ENCODE assay signal across 27 cellular contexts in the genomic region with DNA sequence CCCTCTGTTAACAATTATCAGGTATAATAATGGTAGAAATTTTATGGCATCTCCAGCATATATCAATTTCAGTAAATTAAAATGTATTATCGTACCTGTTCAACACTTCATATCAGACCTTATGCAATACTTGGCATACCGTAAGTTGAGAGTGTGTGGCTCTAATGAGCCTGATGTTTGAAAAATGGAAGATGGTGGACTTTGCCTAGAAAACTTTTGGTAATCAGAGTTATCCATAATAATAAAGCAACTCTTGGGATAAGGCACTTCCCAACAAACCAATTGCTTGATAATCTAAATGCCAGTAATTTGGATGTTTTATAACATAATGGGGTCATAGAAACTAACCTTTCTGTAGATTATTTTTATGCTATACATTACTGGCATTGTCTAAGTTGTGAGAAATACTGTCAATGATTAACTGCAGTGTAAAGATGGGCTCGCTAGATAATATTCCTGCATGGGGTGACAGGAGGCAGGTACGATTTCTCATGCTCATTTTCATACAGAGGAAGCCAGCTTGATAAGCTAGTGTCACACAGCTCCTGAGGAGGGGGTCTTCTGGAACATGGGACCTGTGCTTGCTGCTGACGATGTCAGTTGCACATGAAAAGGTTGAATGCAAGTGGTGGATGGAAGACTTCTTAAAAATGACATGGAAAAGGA. TPM values are rescaled to one million over a fixed set of nuclear protein-coding genes. Genes with fewer than 3 reads are reported as not detected.
"Had no signal": no experiment of that assay in that cellular context is flagged by ENCODE, and none has a peak within 500 bp of the region (broad histone marks: within the 10 kb centered on the region; RNA-seq: fewer than 3 reads in every experiment).

No MANE protein-coding gene starts in this region.

- H3K27me3 ChIP-seq: heart right ventricle, neural progenitor cell, sigmoid colon, suprapubic skin, transverse colon, upper lobe of right lung, uterus had no signal

- ATAC-seq: effector memory CD8-positive, alpha-beta T cell; heart right ventricle; naive thymus-derived CD4-positive, alpha-beta T cell; stimulated activated memory B cell treated with anti-CD40 and anti-IgM and Interleukin-4, amounts not matched to agents 10 μg/mL and 1 μg/mL and 100 μg/mL, for 72 hours had no signal

- FAIRE-seq: endometrium had no signal

- DNase-seq: cortex of kidney; effector memory CD8-positive, alpha-beta T cell; erythroblast; esophagus squamous epithelium; foreskin melanocyte; glutamatergic neuron; heart right ventricle; hypothalamus; immature natural killer cell; islet precursor cell; mesenchymal stem cell; naive thymus-derived CD4-positive, alpha-beta T cell; sigmoid colon; spleen; stimulated activated CD4-positive, alpha-beta T cell treated with anti-CD3 and anti-CD28 coated beads, Interleukin-4, amount 100 ng/mL, for 4 hours; upper lobe of right lung; uterus had no signal

- H3K36me3 ChIP-seq: esophagus squamous epithelium, heart right ventricle, neural progenitor cell, sigmoid colon, spleen, suprapubic skin, transverse colon, upper lobe of right lung, uterus had no signal

- H3K4me1 ChIP-seq: esophagus squamous epithelium, parathyroid adenoma, sigmoid colon, suprapubic skin, upper lobe of right lung, uterus had no signal

- H3K27ac ChIP-seq: esophagus squamous epithelium, heart right ventricle, neural progenitor cell, parathyroid adenoma, sigmoid colon, spleen, suprapubic skin, upper lobe of right lung, uterus had no signal

- H3K9me3 ChIP-seq: esophagus squamous epithelium, heart right ventricle, sigmoid colon, spleen, suprapubic skin, transverse colon, upper lobe of right lung, uterus had no signal

- H3K4me3 ChIP-seq: esophagus squamous epithelium, heart right ventricle, neural progenitor cell, sigmoid colon, spleen, suprapubic skin, transverse colon, upper lobe of right lung, uterus had no signal

RNA-seq across cellular contexts. Expression of gene DMBT1, which starts 27.8 kb away (rescaled TPM):
- total RNA-seq: dermis microvascular lymphatic vessel endothelial cell; lung microvascular endothelial cell; mesothelial cell of epicardium; naive thymus-derived CD4-positive, alpha-beta T cell; skeletal muscle tissue had no signal
